ENCODE assay signal across 2 cellular contexts in the genomic region with DNA sequence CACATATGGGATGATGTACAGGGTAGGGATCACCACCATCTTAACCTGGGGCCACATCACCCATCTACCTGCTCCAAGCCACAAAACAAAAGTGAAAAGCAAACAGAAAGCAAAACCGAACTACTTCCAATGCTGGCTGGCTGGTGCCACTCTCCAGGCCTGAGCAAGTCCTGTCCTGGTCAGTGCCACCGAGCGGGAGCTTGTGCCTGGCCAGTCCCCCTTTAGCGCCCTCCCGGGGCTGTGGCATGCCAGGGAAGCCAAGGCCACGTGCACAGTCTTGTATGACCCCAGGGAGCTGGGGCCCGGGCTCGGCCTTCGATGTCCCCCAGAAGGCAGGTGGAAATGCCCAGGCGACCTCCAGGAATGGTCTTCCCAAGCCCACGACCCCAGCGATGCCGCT.
TF ChIP-seq lines count a peak whose summit lies in the region.

No MANE protein-coding gene starts in this region.

TF ChIP-seq in HepG2, 621 proteins besides CTCF, POLR2A, EP300 and RAD21:
- TF ChIP-seq YY1 (IDR thresholded peaks at IDR 0.05; ENCODE audit: insufficient read depth, insufficient replicate concordance, low read depth, low read length) (no peak), ATF7 (IDR thresholded peaks at IDR 0.05) (no peak), ATF7 (CRISPR knock-in tag; IDR thresholded peaks at IDR 0.05) (no peak), FOSL2 (CRISPR knock-in tag; IDR thresholded peaks at IDR 0.05) (no peak), SIN3A (IDR thresholded peaks at IDR 0.05; ENCODE audit: borderline replicate concordance, low read depth, low read length) (no peak), MED8 (CRISPR knock-in tag; IDR thresholded peaks at IDR 0.05; ENCODE audit: insufficient replicate concordance) (no peak), GABPA (IDR thresholded peaks at IDR 0.05; ENCODE audit: low read depth, low read length) (no peak), GABPA (CRISPR knock-in tag; IDR thresholded peaks at IDR 0.05; ENCODE audit: low read depth) (no peak), GPN1 (CRISPR knock-in tag; IDR thresholded peaks at IDR 0.05; ENCODE audit: borderline replicate concordance) (no peak), ZNF329 (CRISPR knock-in tag; IDR thresholded peaks at IDR 0.05; ENCODE audit: low read depth) (no peak), GATAD2A (CRISPR knock-in tag; IDR thresholded peaks at IDR 0.05) (no peak), ZNF251 (CRISPR knock-in tag; IDR thresholded peaks at IDR 0.05) (no peak), TEAD2 (CRISPR knock-in tag; IDR thresholded peaks at IDR 0.05) (no peak), HOXA7 (CRISPR knock-in tag; IDR thresholded peaks at IDR 0.05) (no peak), ZIK1 (CRISPR knock-in tag; IDR thresholded peaks at IDR 0.05; ENCODE audit: borderline replicate concordance, low read depth) (no peak), ZNF354B (CRISPR knock-in tag; IDR thresholded peaks at IDR 0.05) (no peak), ZNF33B (CRISPR knock-in tag; IDR thresholded peaks at IDR 0.05) (no peak), HOXA9 (CRISPR knock-in tag; IDR thresholded peaks at IDR 0.05; ENCODE audit: borderline replicate concordance) (no peak), ZNF264 (CRISPR knock-in tag; IDR thresholded peaks at IDR 0.05) (no peak)
- TF ChIP-seq, protein P1, sequence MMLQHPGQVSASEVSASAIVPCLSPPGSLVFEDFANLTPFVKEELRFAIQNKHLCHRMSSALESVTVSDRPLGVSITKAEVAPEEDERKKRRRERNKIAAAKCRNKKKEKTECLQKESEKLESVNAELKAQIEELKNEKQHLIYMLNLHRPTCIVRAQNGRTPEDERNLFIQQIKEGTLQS (CRISPR knock-in tag; IDR thresholded peaks at IDR 0.05): no peak
- TF ChIP-seq, protein P2, sequence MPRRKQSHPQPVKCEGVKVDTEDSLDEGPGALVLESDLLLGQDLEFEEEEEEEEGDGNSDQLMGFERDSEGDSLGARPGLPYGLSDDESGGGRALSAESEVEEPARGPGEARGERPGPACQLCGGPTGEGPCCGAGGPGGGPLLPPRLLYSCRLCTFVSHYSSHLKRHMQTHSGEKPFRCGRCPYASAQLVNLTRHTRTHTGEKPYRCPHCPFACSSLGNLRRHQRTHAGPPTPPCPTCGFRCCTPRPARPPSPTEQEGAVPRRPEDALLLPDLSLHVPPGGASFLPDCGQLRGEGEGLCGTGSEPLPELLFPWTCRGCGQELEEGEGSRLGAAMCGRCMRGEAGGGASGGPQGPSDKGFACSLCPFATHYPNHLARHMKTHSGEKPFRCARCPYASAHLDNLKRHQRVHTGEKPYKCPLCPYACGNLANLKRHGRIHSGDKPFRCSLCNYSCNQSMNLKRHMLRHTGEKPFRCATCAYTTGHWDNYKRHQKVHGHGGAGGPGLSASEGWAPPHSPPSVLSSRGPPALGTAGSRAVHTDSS (CRISPR knock-in tag; conservative IDR thresholded peaks at IDR 0.05): no peak

TF ChIP-seq in GM12878, 131 proteins besides CTCF, POLR2A, EP300 and RAD21:
- TF ChIP-seq MLLT1 (IDR thresholded peaks at IDR 0.05) (no peak), PKNOX1 (IDR thresholded peaks at IDR 0.05) (no peak), DPF2 (IDR thresholded peaks at IDR 0.05) (no peak), SMC3 (IDR thresholded peaks at IDR 0.05; ENCODE audit: borderline replicate concordance, low read length) (no peak), PML (IDR thresholded peaks at IDR 0.05; ENCODE audit: low read length) (no peak), IKZF1 (conservative IDR thresholded peaks at IDR 0.05) (no peak)
- TF ChIP-seq, protein P3, sequence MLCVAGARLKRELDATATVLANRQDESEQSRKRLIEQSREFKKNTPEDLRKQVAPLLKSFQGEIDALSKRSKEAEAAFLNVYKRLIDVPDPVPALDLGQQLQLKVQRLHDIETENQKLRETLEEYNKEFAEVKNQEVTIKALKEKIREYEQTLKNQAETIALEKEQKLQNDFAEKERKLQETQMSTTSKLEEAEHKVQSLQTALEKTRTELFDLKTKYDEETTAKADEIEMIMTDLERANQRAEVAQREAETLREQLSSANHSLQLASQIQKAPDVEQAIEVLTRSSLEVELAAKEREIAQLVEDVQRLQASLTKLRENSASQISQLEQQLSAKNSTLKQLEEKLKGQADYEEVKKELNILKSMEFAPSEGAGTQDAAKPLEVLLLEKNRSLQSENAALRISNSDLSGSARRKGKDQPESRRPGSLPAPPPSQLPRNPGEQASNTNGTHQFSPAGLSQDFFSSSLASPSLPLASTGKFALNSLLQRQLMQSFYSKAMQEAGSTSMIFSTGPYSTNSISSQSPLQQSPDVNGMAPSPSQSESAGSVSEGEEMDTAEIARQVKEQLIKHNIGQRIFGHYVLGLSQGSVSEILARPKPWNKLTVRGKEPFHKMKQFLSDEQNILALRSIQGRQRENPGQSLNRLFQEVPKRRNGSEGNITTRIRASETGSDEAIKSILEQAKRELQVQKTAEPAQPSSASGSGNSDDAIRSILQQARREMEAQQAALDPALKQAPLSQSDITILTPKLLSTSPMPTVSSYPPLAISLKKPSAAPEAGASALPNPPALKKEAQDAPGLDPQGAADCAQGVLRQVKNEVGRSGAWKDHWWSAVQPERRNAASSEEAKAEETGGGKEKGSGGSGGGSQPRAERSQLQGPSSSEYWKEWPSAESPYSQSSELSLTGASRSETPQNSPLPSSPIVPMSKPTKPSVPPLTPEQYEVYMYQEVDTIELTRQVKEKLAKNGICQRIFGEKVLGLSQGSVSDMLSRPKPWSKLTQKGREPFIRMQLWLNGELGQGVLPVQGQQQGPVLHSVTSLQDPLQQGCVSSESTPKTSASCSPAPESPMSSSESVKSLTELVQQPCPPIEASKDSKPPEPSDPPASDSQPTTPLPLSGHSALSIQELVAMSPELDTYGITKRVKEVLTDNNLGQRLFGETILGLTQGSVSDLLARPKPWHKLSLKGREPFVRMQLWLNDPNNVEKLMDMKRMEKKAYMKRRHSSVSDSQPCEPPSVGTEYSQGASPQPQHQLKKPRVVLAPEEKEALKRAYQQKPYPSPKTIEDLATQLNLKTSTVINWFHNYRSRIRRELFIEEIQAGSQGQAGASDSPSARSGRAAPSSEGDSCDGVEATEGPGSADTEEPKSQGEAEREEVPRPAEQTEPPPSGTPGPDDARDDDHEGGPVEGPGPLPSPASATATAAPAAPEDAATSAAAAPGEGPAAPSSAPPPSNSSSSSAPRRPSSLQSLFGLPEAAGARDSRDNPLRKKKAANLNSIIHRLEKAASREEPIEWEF (IDR thresholded peaks at IDR 0.05; ENCODE audit: insufficient replicate concordance, low read depth, low read length): no peak
